ENCODE assay signal across 10 cellular contexts in genomic region chr7:74023037-74023436, GRCh38. TPM values are rescaled to one million over a fixed set of nuclear protein-coding genes. Genes with fewer than 3 reads are reported as not detected.
DNase-seq lines count a peak whose midpoint lies in the region; ATAC-seq and TF ChIP-seq lines count a peak whose summit lies in the region.
"Had no signal": no experiment of that assay in that cellular context is flagged by ENCODE, and none has a peak within 500 bp of the region (broad histone marks: within the 10 kb centered on the region; RNA-seq: fewer than 3 reads in every experiment).

No MANE protein-coding gene starts in this region.

- H3K4me3 Mint-ChIP-seq in naive thymus-derived CD4-positive, alpha-beta T cell = no peak overlapping the region
- no peak overlapping the region for H3K4me3 Mint-ChIP-seq in effector memory CD8-positive, alpha-beta T cell

- CTCF ChIA-PET in AG04450 (lab: Charles Lee) = no interaction called here
- CTCF ChIA-PET in naive thymus-derived CD4-positive, alpha-beta T cell (lab: Charles Lee) = no interaction called here

- peaks cover 0 to 10% (median 4%) of the 10 kb centered on the region in 7 donors for H3K4me1 Mint-ChIP-seq in naive thymus-derived CD4-positive, alpha-beta T cell
- H3K4me1 Mint-ChIP-seq in effector memory CD8-positive, alpha-beta T cell (ENCODE audit: low read depth in 2 of 2) = peaks cover 10% of the 10 kb centered on the region in 2 donors

- H3K27ac Mint-ChIP-seq in naive thymus-derived CD4-positive, alpha-beta T cell = no peak overlapping the region
- no peak overlapping the region for H3K27ac Mint-ChIP-seq in effector memory CD8-positive, alpha-beta T cell

- intact Hi-C loops in naive thymus-derived CD4-positive, alpha-beta T cell (cut with micrococcal nuclease) = no loop called here

- H3K27me3 ChIP-seq in AG04450 (ENCODE audit: control insufficient read depth, insufficient read depth, low read length) = no peaks in the 10 kb centered on the region
- H3K27me3 ChIP-seq in naive thymus-derived CD4-positive, alpha-beta T cell (ENCODE audit: control insufficient read depth in 2 of 2, insufficient read depth in 2 of 2, low read length in 2 of 2) = no peaks in the 10 kb centered on the region

- in situ Hi-C loops in KBM-7 (cut with MboI; ENCODE audit: low pct_unique_long_range_greater_than_20kb, low sequenced_read_pairs) = no loop called here

- H3K36me3 ChIP-seq in naive thymus-derived CD4-positive, alpha-beta T cell (ENCODE audit: control insufficient read depth in 2 of 3, insufficient read depth in 3 of 3, low read length in 3 of 3) = no peaks in the 10 kb centered on the region

- DNase-seq in AG04450 (ENCODE audit: low read depth, low spot score) (no peak), KBM-7 (peak; percentile 23), coronary artery (ENCODE audit: low spot score) (peak; percentile 99), lung microvascular endothelial cell (ENCODE audit: low read depth in 2 of 2) (peak; percentile 63 to 77), SKM-1 (lab: John Stamatoyannopoulos, UW; ENCODE audit: unreplicated experiment) (no peak)
- DNase-seq in stimulated activated CD4-positive, alpha-beta T cell treated with anti-CD3 and anti-CD28 coated beads, Interleukin-1b, Interleukin-23, amount 100 ng/mL, for 48 hours = no peak
- no peak for DNase-seq in naive thymus-derived CD4-positive, alpha-beta T cell
- DNase-seq in effector memory CD8-positive, alpha-beta T cell = no peak
- DNase-seq: DND-41, NCI-H2081 had no signal

- no peak for ATAC-seq in naive thymus-derived CD4-positive, alpha-beta T cell
- ATAC-seq in effector memory CD8-positive, alpha-beta T cell (replicated peaks) = no peak

- H3K9me3 ChIP-seq in AG04450 (ENCODE audit: control insufficient read depth, insufficient read depth, low read length) = no peaks in the 10 kb centered on the region
- H3K9me3 ChIP-seq in naive thymus-derived CD4-positive, alpha-beta T cell (ENCODE audit: control insufficient read depth in 2 of 3, low read length in 3 of 3) = no peaks in the 10 kb centered on the region

- no peaks in the 10 kb centered on the region for H3K36me3 Mint-ChIP-seq in naive thymus-derived CD4-positive, alpha-beta T cell
- peaks cover 2% of the 10 kb centered on the region for H3K36me3 Mint-ChIP-seq in effector memory CD8-positive, alpha-beta T cell (ENCODE audit: insufficient read depth)

- peaks cover 0 to 3% of the 10 kb centered on the region in 2 donors for H3K4me1 ChIP-seq in naive thymus-derived CD4-positive, alpha-beta T cell (ENCODE audit: control insufficient read depth in 2 of 2, insufficient read depth in 2 of 2, low read length in 2 of 2)

- H3K27me3 Mint-ChIP-seq in naive thymus-derived CD4-positive, alpha-beta T cell = peaks cover 23 to 44% (median 36%) of the 10 kb centered on the region in 5 donors
- peaks cover 50 to 81% of the 10 kb centered on the region in 2 donors for H3K27me3 Mint-ChIP-seq in effector memory CD8-positive, alpha-beta T cell

- peaks cover 0 to 1% (median 0%) of the 10 kb centered on the region in 11 donors for H3K9me3 Mint-ChIP-seq in naive thymus-derived CD4-positive, alpha-beta T cell
- H3K9me3 Mint-ChIP-seq in effector memory CD8-positive, alpha-beta T cell = no peaks in the 10 kb centered on the region

- POLR2A ChIA-PET in AG04450 (lab: Yijun Ruan, JAX) = no interaction called here
- POLR2A ChIA-PET in naive thymus-derived CD4-positive, alpha-beta T cell (lab: Charles Lee) = no interaction called here

- H3K4me3 ChIP-seq in AG04450 (ENCODE audit: low read depth, low read length) (no peak overlapping the region), coronary artery (peak overlapping the region; percentile 51)
- no peak overlapping the region for H3K4me3 ChIP-seq in naive thymus-derived CD4-positive, alpha-beta T cell (ENCODE audit: low read length)

- no peak overlapping the region for H3K27ac ChIP-seq in AG04450 (ENCODE audit: low read depth, low read length)
- H3K27ac ChIP-seq in coronary artery = peak overlapping the region; percentile 61 to 94
- H3K27ac ChIP-seq in naive thymus-derived CD4-positive, alpha-beta T cell (ENCODE audit: low read depth, low read length) = no peak overlapping the region

- TF ChIP-seq CTCF in AG04450 (IDR thresholded peaks at IDR 0.05; ENCODE audit: low read depth, low read length) (peak; percentile 11; the same call in 1 of the 2 replicates), coronary artery (IDR thresholded peaks at IDR 0.05) (no peak)

RNA-seq across cellular contexts. Expression of gene ELN, which starts 4.9 kb away (rescaled TPM):
- polyA plus RNA-seq in AG04450 (2011; rRNA removed) = 2.1 and 2.8 TPM in 2 replicates
- 1.4 and 2.3 TPM in 2 replicates for polyA minus RNA-seq in AG04450 (2011; rRNA and poly(A)+ RNA removed)
- total RNA-seq in lung microvascular endothelial cell = 4.6 and 15.5 TPM in 2 replicates
- under 1 TPM in 3 of 5 experiments, not detected in 2; 0.11 to 0.67 (median 0.66) TPM for total RNA-seq in naive thymus-derived CD4-positive, alpha-beta T cell
- polyA plus RNA-seq in naive thymus-derived CD4-positive, alpha-beta T cell = not detected

Comparison
In these comparisons a context has a peak if more than half of its experiments do, and no peak if none do; other contexts are left out.
1. DNase-seq: peak in KBM-7 (single experiment), coronary artery (single experiment) and lung microvascular endothelial cell (2 of 2); none in AG04450 (single experiment), stimulated activated CD4-positive, alpha-beta T cell treated with anti-CD3 and anti-CD28 coated beads, Interleukin-1b, Interleukin-23, amount 100 ng/mL, for 48 hours (single experiment), SKM-1 (single experiment), naive thymus-derived CD4-positive, alpha-beta T cell (0 of 9) and effector memory CD8-positive, alpha-beta T cell (0 of 3).
2. H3K27ac ChIP-seq: peak in coronary artery (2 of 2); none in AG04450 (single experiment) and naive thymus-derived CD4-positive, alpha-beta T cell (single experiment).